Comparison of ENCODE assay signal across 10 cellular contexts in the genomic region with DNA sequence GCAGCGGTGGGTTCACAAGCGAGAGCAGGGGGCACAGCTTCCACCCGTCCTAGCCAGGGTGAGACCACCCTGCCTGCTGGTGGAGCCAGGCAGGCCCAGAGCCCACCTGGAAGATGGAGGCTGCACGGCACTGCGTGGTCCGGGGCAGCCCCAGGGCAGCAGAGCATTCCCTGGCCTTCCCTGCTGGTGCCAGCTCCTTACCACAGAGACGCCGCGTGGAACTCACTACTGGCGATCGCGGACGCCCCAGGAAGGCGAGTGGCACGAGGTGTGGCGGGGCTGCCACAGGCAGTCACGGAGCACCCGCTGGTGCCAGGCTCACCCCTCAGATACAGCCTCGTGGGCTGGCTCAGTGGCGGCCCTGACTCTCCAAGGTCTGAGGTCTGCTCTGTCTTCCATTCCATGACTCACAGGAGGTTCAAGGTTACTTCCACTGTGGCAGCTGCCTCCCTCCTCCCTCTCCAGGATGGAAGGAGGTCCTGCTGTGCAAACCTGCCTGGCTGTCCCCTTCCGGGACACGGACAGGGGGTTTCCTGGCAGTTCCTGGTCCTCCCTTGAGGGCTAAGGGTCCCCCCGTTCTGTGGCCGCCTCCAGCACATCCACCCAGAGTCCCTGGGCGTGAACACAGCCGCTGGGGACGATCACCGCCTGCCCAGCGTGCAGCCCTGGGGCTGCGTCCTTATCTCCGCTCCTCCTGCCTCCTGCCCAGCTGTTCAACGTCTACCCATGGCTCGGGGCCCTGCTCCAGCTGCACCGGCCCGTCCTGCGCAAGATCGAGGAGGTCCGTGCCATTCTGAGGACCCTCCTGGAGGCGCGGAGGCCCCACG. TPM values are rescaled to one million over a fixed set of nuclear protein-coding genes. Genes with fewer than 3 reads are reported as not detected.
DNase-seq lines count a peak whose midpoint lies in the region; ATAC-seq and TF ChIP-seq lines count a peak whose summit lies in the region.
"Had no signal": no experiment of that assay in that cellular context is flagged by ENCODE, and none has a peak within 500 bp of the region (broad histone marks: within the 10 kb centered on the region; RNA-seq: fewer than 3 reads in every experiment).

No MANE protein-coding gene starts in this region.

- intact Hi-C loops in tibial artery (cut with DNase I; ENCODE audit: low total_unique reads): no loop called here

- H3F3A ChIP-seq in GM23248 (ENCODE audit: insufficient read depth): no peaks in the 10 kb centered on the region

- no peaks in the 10 kb centered on the region for H3K36me3 ChIP-seq in GM23248 (ENCODE audit: low read depth)
- no peaks in the 10 kb centered on the region for H3K36me3 ChIP-seq in Peyer's patch
- H3K36me3 ChIP-seq in tibial artery: no peaks in the 10 kb centered on the region

- peak; percentile 49 for DNase-seq in GM23248
- peak in 2 of 3 donors; percentile 59 to 65 for DNase-seq in Peyer's patch
- peak; percentile 38 for DNase-seq in fibroblast of mammary gland (ENCODE audit: low read depth)
- DNase-seq in renal cortical epithelial cell (ENCODE audit: low read depth): peak; percentile 54
- no peak for DNase-seq in activated gamma-delta T cell treated with Interleukin-2 at 50 U/mL for 16 hours
- no peak for DNase-seq in tibial artery
- DNase-seq: activated CD4-positive, alpha-beta T cell treated with anti-CD3 and anti-CD28 coated beads for 4 hours; activated naive CD4-positive, alpha-beta T cell treated with anti-CD3 and anti-CD28 coated beads for 36 hours had no signal

- H3K4me2 ChIP-seq in GM23248 (ENCODE audit: unreplicated experiment): no peak overlapping the region

- no peaks in the 10 kb centered on the region for H4K20me1 ChIP-seq in GM23248 (ENCODE audit: insufficient read depth)

- 0 out of 2 replicates have a peak, but pooled peaks cover 8% of the 10 kb centered on the region for H3K27me3 ChIP-seq in GM23248 (replicated peaks; ENCODE audit: insufficient read depth)
- H3K27me3 ChIP-seq in Peyer's patch: peaks cover 0 to 5% of the 10 kb centered on the region in 2 donors
- H3K27me3 ChIP-seq in tibial artery: peaks cover 0 to 80% of the 10 kb centered on the region in 2 donors

- H3K27ac ChIP-seq in GM23248: no peak overlapping the region
- H3K27ac ChIP-seq in Peyer's patch: peak overlapping the region in 1 of 4 donors; percentile 12
- H3K27ac ChIP-seq in tibial artery: no peak overlapping the region

- 63 to 64% methylated on average over 41 of the region's 41 CpGs for WGBS in GM23248 (ENCODE audit: low coverage in 1 of 2, low lambda C conversion rate in 2 of 2, missing lambda C conversion rate in 2 of 2), 2 experiments

- ATAC-seq in HG03571 (IDR thresholded peaks at IDR 0.05; ENCODE audit: unreplicated experiment) (no peak), HG02610 (IDR thresholded peaks at IDR 0.05; ENCODE audit: unreplicated experiment) (no peak)

- H3K9me3 ChIP-seq in GM23248 (ENCODE audit: low read depth): no peaks in the 10 kb centered on the region
- H3K9me3 ChIP-seq in Peyer's patch: no peaks in the 10 kb centered on the region
- no peaks in the 10 kb centered on the region for H3K9me3 ChIP-seq in tibial artery

- H3K4me1 ChIP-seq in GM23248 (ENCODE audit: insufficient read depth): no peaks in the 10 kb centered on the region
- peaks cover 0 to 31% (median 0%) of the 10 kb centered on the region in 4 donors for H3K4me1 ChIP-seq in Peyer's patch
- peaks cover 0 to 13% (median 4%) of the 10 kb centered on the region in 4 donors for H3K4me1 ChIP-seq in tibial artery

- H2AFZ ChIP-seq in GM23248: no peak overlapping the region

- no peaks in the 10 kb centered on the region for H3K9me2 ChIP-seq in GM23248 (ENCODE audit: insufficient read depth)

- H3K4me3 ChIP-seq in GM23248 (no peak overlapping the region), Peyer's patch (peak overlapping the region in 2 of 4 donors; percentile 2 to 19), fibroblast of mammary gland (ENCODE audit: control insufficient read depth, low read depth, low read length) (no peak overlapping the region), tibial artery (no peak overlapping the region)

- in situ Hi-C loops in GM23248 (cut with MboI): no loop called here

- H3K9ac ChIP-seq in GM23248: no peak overlapping the region

- H3K79me2 ChIP-seq in GM23248 (ENCODE audit: insufficient read depth): no peaks in the 10 kb centered on the region

- no peak for TF ChIP-seq CTCF in Peyer's patch (IDR thresholded peaks at IDR 0.05)
- TF ChIP-seq CTCF in fibroblast of mammary gland (conservative IDR thresholded peaks at IDR 0.05; ENCODE audit: control insufficient read depth, insufficient read depth, low read depth, low read length): no peak
- TF ChIP-seq CTCF in tibial artery (IDR thresholded peaks at IDR 0.05): no peak

- peak in 1 of 2 donors; percentile 14 for TF ChIP-seq POLR2A in Peyer's patch (IDR thresholded peaks at IDR 0.05)

RNA-seq across cellular contexts. Expression of a gene that starts 3.1 kb away (rescaled TPM):
- not detected in 2 replicates for total RNA-seq in GM23248 (2014; rRNA removed; shearing (Covaris generic))
- not detected in 2 replicates for polyA plus RNA-seq in GM23248 (2016; fragmentation: Nextera tagmentation; extraction: Ambion mirVana)
- total RNA-seq in Peyer's patch: 10 to 100 TPM in 1 of 4 donors, 1 to 10 TPM in 2, not detected in 1; 2.3 to 23.1 (median 2.5) TPM
- total RNA-seq in renal cortical epithelial cell: not detected in 2 replicates
- total RNA-seq: activated naive CD4-positive, alpha-beta T cell treated with anti-CD3 and anti-CD28 coated beads for 36 hours had no signal

RNA-seq across cellular contexts. Expression of a gene that starts 10.8 kb away (rescaled TPM):
- 5.5 and 5.6 TPM in 2 replicates for total RNA-seq in GM23248 (2014; rRNA removed; shearing (Covaris generic))
- 9.5 and 9.9 TPM in 2 replicates for polyA plus RNA-seq in GM23248 (2016; fragmentation: Nextera tagmentation; extraction: Ambion mirVana)
- total RNA-seq in Peyer's patch: 10 to 100 TPM; 15.9 to 41.3 (median 24.7) TPM
- 3.5 and 10.0 TPM in 2 replicates for total RNA-seq in renal cortical epithelial cell

RNA-seq across cellular contexts. Expression of a gene that starts 31.6 kb away (rescaled TPM):
- 0.38 and 1.1 TPM in 2 replicates for total RNA-seq in GM23248 (2014; rRNA removed; shearing (Covaris generic))
- polyA plus RNA-seq in GM23248 (2016; fragmentation: Nextera tagmentation; extraction: Ambion mirVana): 0.24 and 0.51 TPM in 2 replicates
- total RNA-seq in Peyer's patch: 100 to 1,000 TPM; 102 to 146 (median 133) TPM
- 4.8 and 22.4 TPM in 2 replicates for total RNA-seq in renal cortical epithelial cell

RNA-seq across cellular contexts. Expression of a gene that starts 58.2 kb away (rescaled TPM):
- total RNA-seq in GM23248 (2014; rRNA removed; shearing (Covaris generic)): 9.7 and 10.2 TPM in 2 replicates
- polyA plus RNA-seq in GM23248 (2016; fragmentation: Nextera tagmentation; extraction: Ambion mirVana): 4.3 and 5.1 TPM in 2 replicates
- total RNA-seq in Peyer's patch: 10 to 100 TPM in 1 of 4 donors, 1 to 10 TPM in 3; 1.4 to 13.2 (median 4.4) TPM
- total RNA-seq in renal cortical epithelial cell: 3.0 and 3.6 TPM in 2 replicates

Comparison
In these comparisons a context has a peak if more than half of its experiments do, and no peak if none do; other contexts are left out.
1. DNase-seq: peak in GM23248 (single experiment), Peyer's patch (2 of 3), fibroblast of mammary gland (single experiment) and renal cortical epithelial cell (single experiment); none in activated gamma-delta T cell treated with Interleukin-2 at 50 U/mL for 16 hours (single experiment) and tibial artery (0 of 2).